In genomic region chr7:151742713-151743480, GRCh38 we compare ENCODE assay signal across 16 cellular contexts.
A peak's percentile ranks its signal among the peaks of the same experiment; 100 is the strongest.
DNase-seq lines count a peak whose midpoint lies in the region; ATAC-seq, FAIRE-seq and TF ChIP-seq lines count a peak whose summit lies in the region.
"Had no signal": no experiment of that assay in that cellular context is flagged by ENCODE, and none has a peak within 500 bp of the region (broad histone marks: within the 10 kb centered on the region; RNA-seq: fewer than 3 reads in every experiment).

No MANE protein-coding gene starts in this region.

- ATAC-seq in A549: no peak
- peak; percentile 64 for ATAC-seq in HG02610 (IDR thresholded peaks at IDR 0.05; ENCODE audit: unreplicated experiment)
- ATAC-seq in right lobe of liver: peak; percentile 4 to 50 (median 32)
- ATAC-seq in HG03039 (IDR thresholded peaks at IDR 0.05; ENCODE audit: unreplicated experiment): no peak
- ATAC-seq: HCT116, mucosa of descending colon had no signal

- FAIRE-seq in A549 (lab: Jason Lieb, UNC): no peak
- FAIRE-seq: colon had no signal

- TF ChIP-seq EP300 in A549 (IDR thresholded peaks at IDR 0.05): no peak

- CTCF ChIA-PET in A549 (lab: Yijun Ruan, JAX): interaction anchor here (1.3 to 4.7 kb wide), 6 partner anchors 8 to 117 kb away, joined by 3 to 51 read pairs (median 20); no protein-coding TSS in a partner anchor

- H3K27me3 ChIP-seq in brain microvascular endothelial cell (replicated peaks) (no peaks in the 10 kb centered on the region), right lobe of liver (no peaks in the 10 kb centered on the region)

- H3K4me1 ChIP-seq in A549: peaks cover 54% of the 10 kb centered on the region
- peaks cover 0 to 51% (median 29%) of the 10 kb centered on the region in 4 donors for H3K4me1 ChIP-seq in right lobe of liver

- peak overlapping the region; percentile 34 for H3K4me2 ChIP-seq in A549

- no peak for TF ChIP-seq RAD21 in A549 (conservative IDR thresholded peaks at IDR 0.05 in 1 of 2, IDR thresholded peaks at IDR 0.05 in 1 of 2)

- H3K27ac ChIP-seq in A549 (peak overlapping the region; percentile 87; a peak in 5 of 6 replicates), brain microvascular endothelial cell (peak overlapping the region; percentile 43), right lobe of liver (peak overlapping the region in 2 of 3 donors; percentile 96 to 99)
- H3K27ac ChIP-seq: skin epidermis had no signal

- POLR2A ChIA-PET in A549 (lab: Yijun Ruan, JAX): no interaction called here

- no peak for DNase-seq in A549 (ENCODE audit: low read depth in 1 of 2, low spot score in 1 of 2)
- peak; percentile 31 for DNase-seq in brain microvascular endothelial cell
- DNase-seq in right lobe of liver: peak; percentile 69 to 93 (median 87)
- DNase-seq in AG08396 (ENCODE audit: low spot score): no peak
- DNase-seq in hypothalamus (lab: John Stamatoyannopoulos, UW): no peak
- no peak for DNase-seq in AG08395 (ENCODE audit: low spot score)
- DNase-seq: activated B cell treated with CpG ODN at 0.5 μM for 24 hours; activated effector memory CD4-positive, alpha-beta T cell treated with Interleukin-2 at 50 U/mL for 16 hours; NCI-H510A; SHP77 treated with DMSO at 0.1 percent for 48 hours had no signal

- H3K4me3 ChIP-seq in A549: no peak overlapping the region
- no peak overlapping the region for H3K4me3 ChIP-seq in brain microvascular endothelial cell (ENCODE audit: low read depth, low read length)
- peak overlapping the region in 1 of 3 donors; percentile 9 for H3K4me3 ChIP-seq in right lobe of liver
- H3K4me3 ChIP-seq: mucosa of descending colon, skin epidermis had no signal

- WGBS in A549 (ENCODE audit: missing lambda C conversion rate): 68% methylated on average over 18 of the region's 18 CpGs
- WGBS in right lobe of liver (ENCODE audit: insufficient coverage, low coverage, low lambda C conversion rate, missing lambda C conversion rate): 42% methylated on average over 16 of the region's 18 CpGs

- intact Hi-C loops in right lobe of liver (cut with DNase I): no loop called here

- in situ Hi-C loops in brain microvascular endothelial cell (cut with HindIII; ENCODE audit: low pct_ligation_motif_present, low sequenced_read_pairs): no loop called here

- H3K36me3 ChIP-seq in brain microvascular endothelial cell (replicated peaks): no peaks in the 10 kb centered on the region
- H3K36me3 ChIP-seq in right lobe of liver: no peaks in the 10 kb centered on the region

- TF ChIP-seq CTCF in A549 (IDR thresholded peaks at IDR 0.05) (no peak), brain microvascular endothelial cell (IDR thresholded peaks at IDR 0.05; ENCODE audit: low read depth, low read length, missing control alignments) (no peak), right lobe of liver (IDR thresholded peaks at IDR 0.05) (no peak)

- H3K9me3 ChIP-seq in A549: peaks cover 4% of the 10 kb centered on the region; the same call in 1 of the 3 replicates
- no peaks in the 10 kb centered on the region for H3K9me3 ChIP-seq in right lobe of liver
- H3K9me3 ChIP-seq: mucosa of descending colon had no signal

- TF ChIP-seq POLR2A in A549 (IDR thresholded peaks at IDR 0.05; ENCODE audit: low read length) (no peak), right lobe of liver (IDR thresholded peaks at IDR 0.05) (no peak)

TF ChIP-seq in A549, 52 proteins besides CTCF, POLR2A, EP300 and RAD21:
- TF ChIP-seq CHD2 (IDR thresholded peaks at IDR 0.05; ENCODE audit: low read length, partially characterized antibody) (no peak), SREBF2 (IDR thresholded peaks at IDR 0.05) (no peak), ELK1 (IDR thresholded peaks at IDR 0.05; ENCODE audit: low read depth, low read length) (no peak), ESRRA (IDR thresholded peaks at IDR 0.05; ENCODE audit: borderline replicate concordance, low read length) (no peak), HMGXB4 (CRISPR knock-in tag; IDR thresholded peaks at IDR 0.05; ENCODE audit: borderline replicate concordance) (no peak), EHF (CRISPR knock-in tag; IDR thresholded peaks at IDR 0.05) (no peak), RFX5 (IDR thresholded peaks at IDR 0.05) (no peak), PHF8 (IDR thresholded peaks at IDR 0.05; ENCODE audit: borderline replicate concordance, low read depth) (no peak), FOXS1 (CRISPR knock-in tag; IDR thresholded peaks at IDR 0.05) (no peak), JUNB (IDR thresholded peaks at IDR 0.05) (no peak), CEBPB (IDR thresholded peaks at IDR 0.05) (no peak), BHLHE40 (IDR thresholded peaks at IDR 0.05; ENCODE audit: low read depth, low read length) (no peak), BCL3 (IDR thresholded peaks at IDR 0.05) (no peak)

Comparison
In these comparisons a context has a peak if more than half of its experiments do, and no peak if none do; other contexts are left out.
1. ATAC-seq: peak in HG02610 (single experiment) and right lobe of liver (4 of 4); none in A549 (0 of 2) and HG03039 (single experiment).
2. DNase-seq: peak in brain microvascular endothelial cell (single experiment) and right lobe of liver (3 of 3); none in A549 (0 of 2), AG08396 (single experiment), hypothalamus (0 of 51) and AG08395 (single experiment).
3. H3K27ac ChIP-seq: peak in every context shown above with its lines; median percentile 98 in right lobe of liver; 87 in A549; 43 in brain microvascular endothelial cell.